ENCODE assay signal across 16 cellular contexts in the genomic region with DNA sequence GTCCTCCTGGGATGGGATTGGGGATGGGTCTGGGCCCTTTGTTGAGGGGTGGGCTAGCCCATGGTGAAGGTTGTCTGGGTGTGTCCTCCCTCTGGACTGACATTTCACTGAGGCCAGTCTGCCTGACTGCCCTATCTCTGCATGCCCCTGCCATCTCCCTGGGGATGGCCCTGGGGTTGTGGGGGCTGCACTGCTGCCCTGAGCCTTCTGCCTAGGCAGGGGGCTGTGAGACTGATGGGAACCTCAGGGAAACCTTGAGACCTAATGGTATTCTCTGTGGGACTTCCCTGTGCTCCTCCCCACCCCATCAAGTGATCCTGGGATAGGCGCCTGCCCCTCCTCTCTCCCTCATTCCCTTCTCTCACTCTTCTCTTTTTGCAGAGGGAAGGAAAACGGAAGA. TPM values are rescaled to one million over a fixed set of nuclear protein-coding genes. Genes with fewer than 3 reads are reported as not detected.
DNase-seq lines count a peak whose midpoint lies in the region; ATAC-seq, FAIRE-seq and TF ChIP-seq lines count a peak whose summit lies in the region.
"Had no signal": no experiment of that assay in that cellular context is flagged by ENCODE, and none has a peak within 500 bp of the region (broad histone marks: within the 10 kb centered on the region; RNA-seq: fewer than 3 reads in every experiment).

No MANE protein-coding gene starts in this region.

- H3K27ac ChIP-seq in mammary epithelial cell (ENCODE audit: insufficient read depth, low read depth, low read length) (no peak overlapping the region), H1 (ENCODE audit: low read depth, low read length) (no peak overlapping the region), neural cell (ENCODE audit: low read length) (peak overlapping the region; percentile 31), brain microvascular endothelial cell (no peak overlapping the region)
- H3K27ac ChIP-seq: 22Rv1, right lobe of liver had no signal

- TF ChIP-seq RAD21 in H1 (IDR thresholded peaks at IDR 0.05 in 1 of 2, conservative IDR thresholded peaks at IDR 0.05 in 1 of 2; ENCODE audit: low read depth in 2 of 2, low read length in 2 of 2): no peak
- no peak for TF ChIP-seq RAD21 in neural cell (conservative IDR thresholded peaks at IDR 0.05)

- peak overlapping the region; percentile 90; the same call in 1 of the 2 replicates for H2AK5ac ChIP-seq in H1 (ENCODE audit: low read depth, low read length)

- H2AFZ ChIP-seq in mammary epithelial cell (ENCODE audit: low read depth, low read length) (no peak overlapping the region), H1 (ENCODE audit: low read length) (no peak overlapping the region), neural cell (ENCODE audit: low read depth, low read length) (no peak overlapping the region)

- H3K27ac Mint-ChIP-seq in MCF 10A (ENCODE audit: low read depth, unreplicated experiment): peak overlapping the region; percentile 28
- H3K27ac Mint-ChIP-seq: activated CD4-positive, alpha-beta T cell treated with anti-CD3 and anti-CD28 coated beads, Interleukin-2, amount 10 ng/mL, durations not matched to agents 7 days and 5 days; activated naive CD8-positive, alpha-beta T cell treated with anti-CD3 and anti-CD28 coated beads for 36 hours; stimulated activated effector memory CD8-positive, alpha-beta T cell treated with anti-CD3 and anti-CD28 coated beads, Interleukin-12 subunit alpha, Interleukin-12 subunit beta, amount 100 ng/mL, for 72 hours had no signal

- CTCF ChIA-PET in MCF 10A (lab: Yijun Ruan, JAX): no interaction called here
- CTCF ChIA-PET in mammary epithelial cell (lab: Charles Lee; ENCODE audit: low non-redundant PET): no interaction called here
- CTCF ChIA-PET in H1 (lab: Charles Lee; ENCODE audit: partially characterized antibody): interaction anchor here (1.3 to 3.0 kb wide), 2 partner anchors 17 to 20 kb away, joined by 4 to 12 read pairs; a partner anchor contains a TSS

- H3K4me1 Mint-ChIP-seq in MCF 10A (ENCODE audit: insufficient read depth, unreplicated experiment): peaks cover 22% of the 10 kb centered on the region

- H3K36me3 Mint-ChIP-seq in MCF 10A (ENCODE audit: insufficient read depth, unreplicated experiment): peaks cover 22% of the 10 kb centered on the region

- TF ChIP-seq CTCF in MCF 10A (IDR thresholded peaks at IDR 0.05; ENCODE audit: unreplicated experiment) (no peak), mammary epithelial cell (conservative IDR thresholded peaks at IDR 0.05 in 1 of 2, IDR thresholded peaks at IDR 0.05 in 1 of 2; ENCODE audit: extremely low read depth in 1 of 2, insufficient read depth in 1 of 2, low read depth in 1 of 2, low read length in 2 of 2) (no peak), H1 (IDR thresholded peaks at IDR 0.05; ENCODE audit: control extremely low read depth in 1 of 3, insufficient read depth in 1 of 3, low read depth in 1 of 3, low read length in 3 of 3) (no peak), neural cell (IDR thresholded peaks at IDR 0.05; ENCODE audit: poor library complexity, severe bottlenecking) (no peak), brain microvascular endothelial cell (IDR thresholded peaks at IDR 0.05; ENCODE audit: low read depth, low read length, missing control alignments) (no peak)

- no peak for ATAC-seq in activated CD4-positive, CD25-positive, alpha-beta regulatory T cell treated with anti-CD3 and anti-CD28 coated beads, Interleukin-2, amount 50 U/mL, for 24 hours
- ATAC-seq: right lobe of liver; stimulated activated effector memory CD8-positive, alpha-beta T cell treated with anti-CD3 and anti-CD28 coated beads, Interleukin-12 subunit alpha, Interleukin-12 subunit beta, amount 100 ng/mL, for 72 hours had no signal

- H3K4me1 ChIP-seq in mammary epithelial cell (ENCODE audit: insufficient read depth, low read length): peaks cover 32% of the 10 kb centered on the region
- peaks cover 0 to 38% (median 31%) of the 10 kb centered on the region in 4 experiments; a peak in 6 of 7 replicates for H3K4me1 ChIP-seq in H1 (replicated peaks in 1 of 4; ENCODE audit: control insufficient read depth in 3 of 4, insufficient read depth in 4 of 4, low read length in 3 of 4)

- H3K27me3 ChIP-seq in mammary epithelial cell (ENCODE audit: insufficient read depth, low read length): no peaks in the 10 kb centered on the region
- peaks cover 83 to 95% (median 94%) of the 10 kb centered on the region in 4 experiments for H3K27me3 ChIP-seq in H1 (replicated peaks in 1 of 4; ENCODE audit: control insufficient read depth in 3 of 4, extremely low read depth in 1 of 4, insufficient read depth in 3 of 4, low read length in 3 of 4)
- H3K27me3 ChIP-seq in neural cell (ENCODE audit: insufficient read depth, low read depth, low read length): no peaks in the 10 kb centered on the region
- no peaks in the 10 kb centered on the region for H3K27me3 ChIP-seq in brain microvascular endothelial cell (replicated peaks)
- H3K27me3 ChIP-seq: right lobe of liver had no signal

- H3K56ac ChIP-seq in H1 (replicated peaks; ENCODE audit: insufficient read length, low read depth, low read length): no peak overlapping the region

- H3K9me3 Mint-ChIP-seq in MCF 10A (ENCODE audit: unreplicated experiment): no peaks in the 10 kb centered on the region
- H3K9me3 Mint-ChIP-seq: activated CD4-positive, alpha-beta T cell treated with anti-CD3 and anti-CD28 coated beads, Interleukin-2, amount 10 ng/mL, durations not matched to agents 7 days and 5 days; activated naive CD8-positive, alpha-beta T cell treated with anti-CD3 and anti-CD28 coated beads for 36 hours; CD8-positive, alpha-beta memory T cell; stimulated activated effector memory CD8-positive, alpha-beta T cell treated with anti-CD3 and anti-CD28 coated beads, Interleukin-12 subunit alpha, Interleukin-12 subunit beta, amount 100 ng/mL, for 72 hours had no signal

- no peak overlapping the region for H4K8ac ChIP-seq in H1 (ENCODE audit: extremely low read depth, insufficient read depth, low read length)

- dilution Hi-C loops in mammary epithelial cell (cut with HindIII; ENCODE audit: low sequenced_read_pairs): loop anchor here (5.0 kb wide), 1 partner anchor 39 kb away; no protein-coding TSS in a partner anchor

- no peak for TF ChIP-seq POLR2A in H1 (IDR thresholded peaks at IDR 0.05; ENCODE audit: control extremely low read depth in 1 of 2, low read depth in 2 of 2, low read length in 2 of 2)

- in situ Hi-C loops in mammary epithelial cell (cut with MboI; ENCODE audit: low sequenced_read_pairs in 2 of 2): no loop called here
- in situ Hi-C loops in brain microvascular endothelial cell (cut with HindIII; ENCODE audit: low pct_ligation_motif_present, low sequenced_read_pairs): no loop called here

- peak overlapping the region; percentile 39 for H4K91ac ChIP-seq in H1 (replicated peaks; ENCODE audit: insufficient read length, low read length)

- no peaks in the 10 kb centered on the region for H3K9me2 ChIP-seq in neural cell (ENCODE audit: insufficient read depth, low read length)

- no peak overlapping the region for H3K4ac ChIP-seq in H1 (replicated peaks; ENCODE audit: insufficient read length, low read depth, low read length)

- H4K20me1 ChIP-seq in mammary epithelial cell (ENCODE audit: insufficient read depth, low read length) (no peaks in the 10 kb centered on the region), H1 (replicated peaks in 1 of 2; ENCODE audit: control insufficient read depth in 1 of 2, insufficient read depth in 2 of 2, low read length in 2 of 2) (peaks cover 32 to 43% of the 10 kb centered on the region in 2 experiments), neural cell (ENCODE audit: insufficient read depth) (no peaks in the 10 kb centered on the region)

- DNase-seq in MCF 10A (ENCODE audit: unreplicated experiment): no peak
- DNase-seq in mammary epithelial cell: no peak
- DNase-seq in H1 (ENCODE audit: low read depth in 1 of 2, low spot score in 2 of 2): no peak
- DNase-seq in NCI-H69 (lab: John Stamatoyannopoulos, UW): no peak
- no peak for DNase-seq in activated CD4-positive, alpha-beta T cell treated with anti-CD3 and anti-CD28 coated beads for 1 hour
- DNase-seq in brain microvascular endothelial cell: no peak
- DNase-seq: activated CD4-positive, alpha-beta T cell treated with anti-CD3 and anti-CD28 coated beads, Interleukin-2, amount 10 ng/mL, durations not matched to agents 7 days and 5 days; activated naive CD8-positive, alpha-beta T cell treated with anti-CD3 and anti-CD28 coated beads for 36 hours; CD8-positive, alpha-beta memory T cell; central memory CD4-positive, alpha-beta T cell; NCI-H345; right lobe of liver had no signal

- H2BK120ac ChIP-seq in H1 (replicated peaks; ENCODE audit: low read depth, low read length): no peak overlapping the region

- POLR2A ChIA-PET in MCF 10A (lab: Yijun Ruan, JAX) (no interaction called here), H1 (lab: Charles Lee; ENCODE audit: partially characterized antibody) (interaction anchor here (1.2 to 2.0 kb wide), 6 partner anchors 10 to 194 kb away, joined by 3 to 7 read pairs (median 4); a partner anchor contains a TSS)

- H2BK5ac ChIP-seq in H1 (ENCODE audit: low read depth, low read length): peak overlapping the region; percentile 88

- H3K27me3 Mint-ChIP-seq in MCF 10A (ENCODE audit: insufficient read depth, unreplicated experiment): no peaks in the 10 kb centered on the region
- H3K27me3 Mint-ChIP-seq: activated CD4-positive, alpha-beta T cell treated with anti-CD3 and anti-CD28 coated beads, Interleukin-2, amount 10 ng/mL, durations not matched to agents 7 days and 5 days; activated naive CD8-positive, alpha-beta T cell treated with anti-CD3 and anti-CD28 coated beads for 36 hours; CD8-positive, alpha-beta memory T cell had no signal

- H3K4me3 ChIP-seq in mammary epithelial cell (replicated peaks in 1 of 3; ENCODE audit: insufficient read depth in 1 of 3, low read depth in 2 of 3, low read length in 3 of 3) (no peak overlapping the region), H1 (ENCODE audit: extremely low read depth in 1 of 4, insufficient read depth in 2 of 4, low read depth in 3 of 4, low read length in 4 of 4) (peak overlapping the region in 2 of 4 experiments; percentile 0 to 47; a peak in 3 of 8 replicates), neural cell (ENCODE audit: low read length) (peak overlapping the region; percentile 62), brain microvascular endothelial cell (ENCODE audit: low read depth, low read length) (no peak overlapping the region)
- H3K4me3 ChIP-seq: right lobe of liver had no signal

- H3K4me3 Mint-ChIP-seq in MCF 10A (ENCODE audit: unreplicated experiment): no peak overlapping the region
- H3K4me3 Mint-ChIP-seq: activated CD4-positive, alpha-beta T cell treated with anti-CD3 and anti-CD28 coated beads, Interleukin-2, amount 10 ng/mL, durations not matched to agents 7 days and 5 days; activated naive CD8-positive, alpha-beta T cell treated with anti-CD3 and anti-CD28 coated beads for 36 hours; CD8-positive, alpha-beta memory T cell; stimulated activated effector memory CD8-positive, alpha-beta T cell treated with anti-CD3 and anti-CD28 coated beads, Interleukin-12 subunit alpha, Interleukin-12 subunit beta, amount 100 ng/mL, for 72 hours had no signal

- intact Hi-C loops in MCF 10A (cut with micrococcal nuclease) (no loop called here), mammary epithelial cell (cut with micrococcal nuclease) (no loop called here)

- 0 out of 2 replicates have a peak overlapping the region, but pooled peaks have one; percentile 86 for H2BK20ac ChIP-seq in H1 (ENCODE audit: low read length)

- H3K23ac ChIP-seq in H1 (ENCODE audit: insufficient read length): no peak overlapping the region

- H3K9ac ChIP-seq in mammary epithelial cell (ENCODE audit: insufficient read depth, low read length): no peak overlapping the region
- no peak overlapping the region for H3K9ac ChIP-seq in H1 (replicated peaks in 1 of 4; ENCODE audit: extremely low read depth in 1 of 4, low read depth in 3 of 4, low read length in 3 of 4)
- H3K9ac ChIP-seq in neural cell (ENCODE audit: low read length): peak overlapping the region; percentile 63

- H3K14ac ChIP-seq in H1 (ENCODE audit: insufficient read length): no peak overlapping the region

- H3K4me2 ChIP-seq in mammary epithelial cell (ENCODE audit: insufficient read depth, low read depth, low read length) (no peak overlapping the region), H1 (ENCODE audit: insufficient read depth in 1 of 2, low read depth in 2 of 2, low read length in 2 of 2) (peak overlapping the region; percentile 55 to 60), neural cell (ENCODE audit: low read length) (peak overlapping the region; percentile 65)

- peaks cover 2% of the 10 kb centered on the region; the same call in 1 of the 2 replicates for H3K23me2 ChIP-seq in H1 (ENCODE audit: low read depth, low read length)

- H3K36me3 ChIP-seq in mammary epithelial cell (ENCODE audit: insufficient read depth, low read length) (no peaks in the 10 kb centered on the region), H1 (ENCODE audit: control insufficient read depth in 2 of 4, insufficient read depth in 4 of 4, low read length in 3 of 4) (no peaks in the 10 kb centered on the region), neural cell (ENCODE audit: insufficient read depth, low read length) (no peaks in the 10 kb centered on the region), brain microvascular endothelial cell (replicated peaks) (no peaks in the 10 kb centered on the region)
- H3K36me3 ChIP-seq: right lobe of liver had no signal

- no peaks in the 10 kb centered on the region for H3F3A ChIP-seq in neural cell (ENCODE audit: insufficient read depth, low read length, poor library complexity, severe bottlenecking)

- no peaks in the 10 kb centered on the region for H3K79me1 ChIP-seq in H1 (ENCODE audit: low read depth, low read length)

- 0 out of 2 replicates have a peak overlapping the region, but pooled peaks have one; percentile 75 for H2BK12ac ChIP-seq in H1 (ENCODE audit: low read depth, low read length)

- H4K5ac ChIP-seq in H1 (ENCODE audit: insufficient read length, low read depth, low read length): no peak overlapping the region

- FAIRE-seq in H1 (lab: Jason Lieb, UNC): no peak

- H3K18ac ChIP-seq in H1 (ENCODE audit: extremely low read depth, low read length): peak overlapping the region; percentile 19; the same call in 1 of the 2 replicates

- H3K79me2 ChIP-seq in mammary epithelial cell (ENCODE audit: insufficient read depth, low read length) (peaks cover 98% of the 10 kb centered on the region), H1 (ENCODE audit: control insufficient read depth in 1 of 2, insufficient read depth in 2 of 2, low read length in 2 of 2) (no peaks in the 10 kb centered on the region), neural cell (replicated peaks; ENCODE audit: insufficient read depth, low read length) (peaks cover 95% of the 10 kb centered on the region)

- no peak for TF ChIP-seq EP300 in H1 (IDR thresholded peaks at IDR 0.05; ENCODE audit: borderline replicate concordance in 1 of 2, low read depth in 2 of 2, low read length in 2 of 2)
- TF ChIP-seq EP300 in neural cell (conservative IDR thresholded peaks at IDR 0.05; ENCODE audit: poor library complexity, severe bottlenecking): no peak

- peak overlapping the region; percentile 72; the same call in 1 of the 2 replicates for H2BK15ac ChIP-seq in H1 (ENCODE audit: low read length)

- 100% methylated on average over 1 of the region's 2 CpGs for WGBS in mammary epithelial cell (ENCODE audit: low coverage, missing lambda C conversion rate)
- WGBS in H1 (ENCODE audit: extremely low coverage in 1 of 2, insufficient coverage in 1 of 2, insufficient read length in 1 of 2, insufficient replicate concordance in 2 of 2, low coverage in 1 of 2, low lambda C conversion rate in 2 of 2, missing lambda C conversion rate in 1 of 2), 2 experiments: 20% methylated on average over 1 of the region's 2 CpGs; no CpG with 5 or more reads in 1 of the 2 experiments

- BruUV-seq in MCF 10A (replicated peaks; lab: Mats Ljungman, UMichigan) (no TSS peak), mammary epithelial cell (replicated peaks; lab: Mats Ljungman, UMichigan) (no TSS peak)

- H3K9me3 ChIP-seq in mammary epithelial cell (replicated peaks; ENCODE audit: insufficient read depth, low read length) (no peaks in the 10 kb centered on the region), H1 (ENCODE audit: insufficient read depth in 2 of 2, low read depth in 1 of 2, low read length in 1 of 2) (no peaks in the 10 kb centered on the region), neural cell (ENCODE audit: low read length) (no peaks in the 10 kb centered on the region)
- H3K9me3 ChIP-seq: right lobe of liver had no signal

RNA-seq across cellular contexts. Expression of a gene that starts 19.9 kb away (rescaled TPM):
- 30.4 and 34.6 TPM in 2 replicates for total RNA-seq in MCF 10A (2022)
- total RNA-seq in mammary epithelial cell: 10 to 100 TPM; 23.8 to 41.9 TPM
- 4.9 TPM for polyA plus RNA-seq in mammary epithelial cell
- polyA minus RNA-seq in mammary epithelial cell: 8.5 TPM
- 0.80 and 1.2 TPM in 2 replicates for total RNA-seq in H1 (2021; fragmentation: NEBNext Ultra II Directional; extraction: Animal tissue kit (Norgen Biotek cat#: 25700))
- polyA plus RNA-seq in H1 (2011; rRNA removed): 0.39 and 0.57 TPM in 2 replicates
- 0.45 TPM for polyA plus RNA-seq in H1 (2011; cell fraction: cytosol; rRNA removed)
- polyA plus RNA-seq in H1 (2011; cell fraction: nucleus; rRNA removed): 1.5 TPM
- polyA plus RNA-seq in H1 (2012, experiment 1 of 2): 0.89 to 1.6 TPM (median 1.1 TPM) in 4 replicates
- polyA plus RNA-seq in H1 (2012, experiment 2 of 2): 0.58 TPM
- 0.71 TPM for polyA plus RNA-seq in H1 (2013, experiment 1 of 2)
- 0.57 TPM for polyA plus RNA-seq in H1 (2013, experiment 2 of 2)
- 0.13 and 0.22 TPM in 2 replicates for polyA minus RNA-seq in H1 (2011; rRNA and poly(A)+ RNA removed)
- 0.73 TPM for polyA minus RNA-seq in H1 (2011; cell fraction: cytosol; rRNA and poly(A)+ RNA removed)
- 1.4 TPM for polyA minus RNA-seq in H1 (2011; cell fraction: nucleus; rRNA and poly(A)+ RNA removed)
- 16.9 and 21.0 TPM in 2 replicates for polyA plus RNA-seq in neural cell
- 54.1 and 59.6 TPM in 2 replicates for polyA minus RNA-seq in neural cell

Comparison
In these comparisons a context has a peak if more than half of its experiments do, and no peak if none do; other contexts are left out.
1. RNA of a gene that starts 19.9 kb away (total RNA-seq): 23.8 to 41.9 TPM in mammary epithelial cell and 30.4 to 34.6 TPM in MCF 10A; 0.80 to 1.2 TPM in H1; every median in the first group is over 10 times any median in the second.